ENCODE assay signal across 9 cellular contexts in genomic region chr6:106181664-106182418, GRCh38.
DNase-seq lines count a peak whose midpoint lies in the region; ATAC-seq lines count a peak whose summit lies in the region.
"Had no signal": no experiment of that assay in that cellular context is flagged by ENCODE, and none has a peak within 500 bp of the region (broad histone marks: within the 10 kb centered on the region; RNA-seq: fewer than 3 reads in every experiment).

No MANE protein-coding gene starts in this region.

- H3K36me3 Mint-ChIP-seq in activated CD4-positive, alpha-beta memory T cell treated with anti-CD3 and anti-CD28 coated beads, Interleukin-2, amount 10 ng/mL, durations not matched to agents 7 days and 5 days (ENCODE audit: low read depth): peaks cover 25% of the 10 kb centered on the region

- DNase-seq in activated CD4-positive, alpha-beta memory T cell treated with anti-CD3 and anti-CD28 coated beads, Interleukin-2, amount 10 ng/mL, durations not matched to agents 7 days and 5 days: no peak
- DNase-seq in NCI-H1417 treated with DMSO at 0.1 percent for 48 hours (lab: John Stamatoyannopoulos, UW): no peak
- no peak for DNase-seq in activated naive CD4-positive, alpha-beta T cell treated with anti-CD3 and anti-CD28 coated beads, Interleukin-2, amount 50 U/mL, for 16 hours
- DNase-seq: stimulated activated naive CD4-positive, alpha-beta T cell had no signal

- peak; percentile 43 for ATAC-seq in GM19035 (IDR thresholded peaks at IDR 0.05; ENCODE audit: unreplicated experiment)
- ATAC-seq in HG03064 (IDR thresholded peaks at IDR 0.05; ENCODE audit: low read depth, unreplicated experiment): peak; percentile 35
- no peak for ATAC-seq in HG03135 (IDR thresholded peaks at IDR 0.05; ENCODE audit: unreplicated experiment)

- POLR2A ChIA-PET in activated CD4-positive, alpha-beta memory T cell treated with anti-CD3 and anti-CD28 coated beads, Interleukin-2, amount 10 ng/mL, durations not matched to agents 7 days and 5 days (lab: Charles Lee): interaction anchor here (0.6 to 10.4 kb wide), 13 partner anchors 11 to 299 kb away, joined by 3 to 121 read pairs (median 5); no protein-coding TSS in a partner anchor

- H3K27me3 Mint-ChIP-seq in activated CD4-positive, alpha-beta memory T cell treated with anti-CD3 and anti-CD28 coated beads, Interleukin-2, amount 10 ng/mL, durations not matched to agents 7 days and 5 days: peaks cover under 1% of the 10 kb centered on the region
- H3K27me3 Mint-ChIP-seq: dendritic cell treated with granulocyte-macrophage colony-stimulating factor and Interleukin-4, amounts not matched to agents 40 ng/mL and 50 ng/mL, for 4 days had no signal

- peaks cover 15% of the 10 kb centered on the region for H3K4me1 ChIP-seq in skeletal muscle satellite cell (ENCODE audit: control insufficient read depth, insufficient read depth, low read length)

- peaks cover 12% of the 10 kb centered on the region for H3K36me3 ChIP-seq in skeletal muscle satellite cell (ENCODE audit: insufficient read depth, low read length)

- H3K27ac Mint-ChIP-seq in activated CD4-positive, alpha-beta memory T cell treated with anti-CD3 and anti-CD28 coated beads, Interleukin-2, amount 10 ng/mL, durations not matched to agents 7 days and 5 days: peak overlapping the region; percentile 41
- H3K27ac Mint-ChIP-seq: dendritic cell treated with granulocyte-macrophage colony-stimulating factor and Interleukin-4, amounts not matched to agents 40 ng/mL and 50 ng/mL, for 4 days had no signal

- H3K9ac ChIP-seq in skeletal muscle satellite cell (ENCODE audit: low read depth, low read length): no peak overlapping the region

- H3K9me3 ChIP-seq in skeletal muscle satellite cell (replicated peaks; ENCODE audit: low read length): no peaks in the 10 kb centered on the region

- H3K4me1 Mint-ChIP-seq in activated CD4-positive, alpha-beta memory T cell treated with anti-CD3 and anti-CD28 coated beads, Interleukin-2, amount 10 ng/mL, durations not matched to agents 7 days and 5 days: peaks cover 58% of the 10 kb centered on the region

- H3K4me2 ChIP-seq in skeletal muscle satellite cell (ENCODE audit: low read length): peak overlapping the region; percentile 19

- H3K4me3 Mint-ChIP-seq in activated CD4-positive, alpha-beta memory T cell treated with anti-CD3 and anti-CD28 coated beads, Interleukin-2, amount 10 ng/mL, durations not matched to agents 7 days and 5 days: no peak overlapping the region
- H3K4me3 Mint-ChIP-seq: dendritic cell treated with granulocyte-macrophage colony-stimulating factor and Interleukin-4, amounts not matched to agents 40 ng/mL and 50 ng/mL, for 4 days had no signal

- H3K9me3 Mint-ChIP-seq in activated CD4-positive, alpha-beta memory T cell treated with anti-CD3 and anti-CD28 coated beads, Interleukin-2, amount 10 ng/mL, durations not matched to agents 7 days and 5 days: peaks cover 3% of the 10 kb centered on the region
- H3K9me3 Mint-ChIP-seq: dendritic cell treated with granulocyte-macrophage colony-stimulating factor and Interleukin-4, amounts not matched to agents 40 ng/mL and 50 ng/mL, for 4 days had no signal

- CTCF ChIA-PET in activated CD4-positive, alpha-beta memory T cell treated with anti-CD3 and anti-CD28 coated beads, Interleukin-2, amount 10 ng/mL, durations not matched to agents 7 days and 5 days (lab: Charles Lee): interaction anchor here (1.0 to 2.7 kb wide), 4 partner anchors 14 to 190 kb away, joined by 3 to 11 read pairs (median 7); no protein-coding TSS in a partner anchor

- H3K27me3 ChIP-seq in skeletal muscle satellite cell (ENCODE audit: control insufficient read depth, insufficient read depth, low read length): no peaks in the 10 kb centered on the region

- no peak overlapping the region for H3K4me3 ChIP-seq in skeletal muscle satellite cell (ENCODE audit: low read length)
